8 cellular contexts compared by ENCODE assay signal in genomic region chr18:58865009-58865345, GRCh38. TPM values are rescaled to one million over a fixed set of nuclear protein-coding genes. Genes with fewer than 3 reads are reported as not detected.
DNase-seq lines count a peak whose midpoint lies in the region; ATAC-seq and TF ChIP-seq lines count a peak whose summit lies in the region.

No MANE protein-coding gene starts in this region.

- H2AK9ac ChIP-seq in IMR-90 (replicated peaks; ENCODE audit: low read depth, low read length, poor library complexity) = peak overlapping the region; percentile 82

- peaks cover 11% of the 10 kb centered on the region for H3K9me1 ChIP-seq in IMR-90 (ENCODE audit: insufficient read depth, low read length)

- H3K4me1 Mint-ChIP-seq in stimulated activated naive B cell treated with anti-CD40 and anti-IgM and Interleukin-4, amounts not matched to agents 10 μg/mL and 1 μg/mL and 100 μg/mL, for 72 hours = peaks cover 26 to 34% of the 10 kb centered on the region in 2 donors

- H3K27me3 ChIP-seq in IMR-90 (ENCODE audit: control insufficient read depth, insufficient read depth, low read length) (no peaks in the 10 kb centered on the region), layer of hippocampus (ENCODE audit: control insufficient read depth, insufficient read depth, low read length) (no peaks in the 10 kb centered on the region)

- peak overlapping the region; percentile 72 to 78 for H3K4me3 Mint-ChIP-seq in stimulated activated naive B cell treated with anti-CD40 and anti-IgM and Interleukin-4, amounts not matched to agents 10 μg/mL and 1 μg/mL and 100 μg/mL, for 72 hours

- peaks cover 14% of the 10 kb centered on the region for H3K36me3 ChIP-seq in IMR-90 (ENCODE audit: control insufficient read depth, insufficient read depth, low read length)

- intact Hi-C loops in IMR-90 (cut with micrococcal nuclease) = loop anchor here (2.0 to 5.0 kb wide), 2 partner anchors 76 to 202 kb away; no protein-coding TSS in a partner anchor

- in situ Hi-C loops in IMR-90 (cut with MboI; ENCODE audit: low sequenced_read_pairs) = no loop called here
- in situ Hi-C loops in astrocyte of the spinal cord (cut with HindIII; ENCODE audit: low sequenced_read_pairs) = no loop called here

- H3K23ac ChIP-seq in IMR-90 (ENCODE audit: low read depth, low read length) = peak overlapping the region; percentile 99

- ATAC-seq in IMR-90 (ENCODE audit: low read depth) (no peak), HG03457 (IDR thresholded peaks at IDR 0.05; ENCODE audit: unreplicated experiment) (no peak)
- no peak for ATAC-seq in stimulated activated naive B cell treated with anti-CD40 and anti-IgM and Interleukin-4, amounts not matched to agents 10 μg/mL and 1 μg/mL and 100 μg/mL, for 72 hours (replicated peaks)

- no CpG with 5 or more reads among the region's 1 CpG for WGBS in IMR-90 (ENCODE audit: extremely low coverage in 2 of 2, insufficient read length in 1 of 2), 2 experiments

- peak overlapping the region; percentile 97 for H3K56ac ChIP-seq in IMR-90 (ENCODE audit: extremely low read depth, insufficient read depth, low read length)

- no peak for TF ChIP-seq CTCF in IMR-90 (conservative IDR thresholded peaks at IDR 0.05; ENCODE audit: low read depth, low read length)
- TF ChIP-seq CTCF in astrocyte of the spinal cord (IDR thresholded peaks at IDR 0.05; ENCODE audit: low read depth, low read length) = no peak

- H3K9ac ChIP-seq in IMR-90 (ENCODE audit: low read depth, low read length) = peak overlapping the region; percentile 94

- peak overlapping the region; percentile 92 for H3K27ac Mint-ChIP-seq in stimulated activated naive B cell treated with anti-CD40 and anti-IgM and Interleukin-4, amounts not matched to agents 10 μg/mL and 1 μg/mL and 100 μg/mL, for 72 hours

- DNase-seq in IMR-90 = no peak
- DNase-seq in astrocyte of the spinal cord (ENCODE audit: low read depth, low spot score) = no peak
- DNase-seq in stimulated activated naive B cell treated with anti-CD40 and anti-IgM and Interleukin-4, amounts not matched to agents 10 μg/mL and 1 μg/mL and 100 μg/mL, for 72 hours = no peak
- no peak for DNase-seq in D341Med (ENCODE audit: low spot score)
- DNase-seq in activated CD4-positive, alpha-beta T cell treated with anti-CD3 and anti-CD28 coated beads, Interleukin-2, amount 50 U/mL, for 48 hours = no peak
- no peak for DNase-seq in NCI-H510A (lab: John Stamatoyannopoulos, UW)

- peak overlapping the region; percentile 85 for H4K5ac ChIP-seq in IMR-90 (ENCODE audit: low read depth, low read length)

- peak overlapping the region; percentile 75 for H3K4me2 ChIP-seq in IMR-90 (ENCODE audit: low read depth, low read length)

- no peaks in the 10 kb centered on the region for H3K27me3 Mint-ChIP-seq in stimulated activated naive B cell treated with anti-CD40 and anti-IgM and Interleukin-4, amounts not matched to agents 10 μg/mL and 1 μg/mL and 100 μg/mL, for 72 hours

- H2BK5ac ChIP-seq in IMR-90 (ENCODE audit: low read depth, low read length, poor library complexity, severe bottlenecking) = peak overlapping the region; percentile 98

- peak overlapping the region; percentile 99 for H3K4ac ChIP-seq in IMR-90 (ENCODE audit: low read depth, low read length)

- H2AFZ ChIP-seq in IMR-90 (replicated peaks; ENCODE audit: low read length, poor library complexity) = peak overlapping the region; percentile 80

- peak overlapping the region; percentile 100; the same call in 1 of the 2 replicates for H2AK5ac ChIP-seq in IMR-90 (ENCODE audit: low read depth, low read length)

- H3K4me1 ChIP-seq in IMR-90 (ENCODE audit: control insufficient read depth, insufficient read depth, low read length) = peaks cover 32% of the 10 kb centered on the region

- H3K9me3 Mint-ChIP-seq in stimulated activated naive B cell treated with anti-CD40 and anti-IgM and Interleukin-4, amounts not matched to agents 10 μg/mL and 1 μg/mL and 100 μg/mL, for 72 hours = peaks cover 0 to 4% of the 10 kb centered on the region in 2 donors

- H2BK120ac ChIP-seq in IMR-90 (ENCODE audit: low read depth, low read length) = peak overlapping the region; percentile 97

- peak overlapping the region; percentile 98 for H3K27ac ChIP-seq in IMR-90 (ENCODE audit: insufficient read depth, low read length)
- H3K27ac ChIP-seq in layer of hippocampus (ENCODE audit: low read depth, low read length) = peak overlapping the region; percentile 96

- H3K36me3 Mint-ChIP-seq in stimulated activated naive B cell treated with anti-CD40 and anti-IgM and Interleukin-4, amounts not matched to agents 10 μg/mL and 1 μg/mL and 100 μg/mL, for 72 hours = peaks cover 38 to 55% of the 10 kb centered on the region in 2 donors

- BruUV-seq in IMR-90 (replicated peaks; lab: Mats Ljungman, UMichigan) = no TSS peak

- POLR2A ChIA-PET in IMR-90 (lab: Charles Lee; ENCODE audit: unreplicated experiment) = no interaction called here

- H3K4me3 ChIP-seq in IMR-90 (ENCODE audit: insufficient read depth, low read depth, low read length) = peak overlapping the region; percentile 39; the same call in 1 of the 2 replicates
- H3K4me3 ChIP-seq in astrocyte of the spinal cord (ENCODE audit: low read depth, low read length) = peak overlapping the region; percentile 26

- no peaks in the 10 kb centered on the region for H4K20me1 ChIP-seq in IMR-90 (ENCODE audit: insufficient read depth, low read length)

- peak overlapping the region; percentile 82 for H3K18ac ChIP-seq in IMR-90 (ENCODE audit: low read depth, low read length)

- peak overlapping the region; percentile 67 to 97 for H4K8ac ChIP-seq in IMR-90 (ENCODE audit: low read depth in 2 of 2, low read length in 2 of 2)

- no peak for TF ChIP-seq RAD21 in IMR-90 (IDR thresholded peaks at IDR 0.05; ENCODE audit: low read length)

- H4K91ac ChIP-seq in IMR-90 (ENCODE audit: insufficient read depth, low read depth, low read length) = peak overlapping the region; percentile 100

- peaks cover 53 to 68% of the 10 kb centered on the region in 2 experiments for H3K79me1 ChIP-seq in IMR-90 (ENCODE audit: low read depth in 1 of 2, low read length in 2 of 2)

- TF ChIP-seq POLR2A in IMR-90 (IDR thresholded peaks at IDR 0.05; ENCODE audit: low read depth, low read length) = no peak

- H3K9me3 ChIP-seq in IMR-90 (ENCODE audit: control insufficient read depth, insufficient read depth, low read length) = peaks cover 2% of the 10 kb centered on the region; the same call in 1 of the 2 replicates

- H2BK15ac ChIP-seq in IMR-90 (ENCODE audit: low read depth, low read length) = peak overlapping the region; percentile 63; the same call in 2 of the 3 replicates

- dilution Hi-C loops in IMR-90 (cut with HindIII; ENCODE audit: low sequenced_read_pairs, unreplicated experiment) = no loop called here

- CTCF ChIA-PET in IMR-90 (lab: Yijun Ruan, JAX) = interaction anchor here (0.5 kb wide), 1 partner anchor 40 kb away, joined by 5 read pairs; no protein-coding TSS in a partner anchor

- peak overlapping the region; percentile 85 for H2BK20ac ChIP-seq in IMR-90 (ENCODE audit: low read depth, low read length)

- peak overlapping the region; percentile 99 for H3K14ac ChIP-seq in IMR-90 (replicated peaks; ENCODE audit: low read depth, low read length)

TF ChIP-seq in IMR-90, 13 proteins besides CTCF, POLR2A, EP300 and RAD21:
- no peak for TF ChIP-seq SMC3 (IDR thresholded peaks at IDR 0.05; ENCODE audit: low read depth, low read length)
- TF ChIP-seq NFE2L2 (IDR thresholded peaks at IDR 0.05; ENCODE audit: low read depth, low read length) = no peak
- no peak for TF ChIP-seq MAZ (IDR thresholded peaks at IDR 0.05; ENCODE audit: borderline replicate concordance, low read depth, low read length)
- no peak for TF ChIP-seq FOS (IDR thresholded peaks at IDR 0.05; ENCODE audit: low read depth, low read length)
- no peak for TF ChIP-seq ELK1 (IDR thresholded peaks at IDR 0.05; ENCODE audit: borderline replicate concordance, low read depth, low read length)
- no peak for TF ChIP-seq RCOR1 (IDR thresholded peaks at IDR 0.05; ENCODE audit: insufficient replicate concordance, low read length)
- no peak for TF ChIP-seq CEBPB (IDR thresholded peaks at IDR 0.05; ENCODE audit: low read depth, low read length)
- TF ChIP-seq MXI1 (IDR thresholded peaks at IDR 0.05; ENCODE audit: borderline replicate concordance, low read depth, low read length) = no peak
- no peak for TF ChIP-seq MAFK (IDR thresholded peaks at IDR 0.05; ENCODE audit: low read depth, low read length)
- no peak for TF ChIP-seq RFX5 (IDR thresholded peaks at IDR 0.05; ENCODE audit: low read depth, low read length)

RNA-seq across cellular contexts. Expression of gene ZNF532, which starts 0.3 kb away (rescaled TPM):
- 29.9 and 30.0 TPM in 2 replicates for total RNA-seq in IMR-90 (2012; rRNA removed)
- polyA plus RNA-seq in IMR-90 (2012; rRNA removed) = 36.7 and 45.8 TPM in 2 replicates
- polyA plus RNA-seq in IMR-90 (2012; cell fraction: cytosol; rRNA removed) = 18.1 and 24.4 TPM in 2 replicates
- polyA plus RNA-seq in IMR-90 (2012; cell fraction: nucleus; rRNA removed; ENCODE audit: low replicate concordance) = 43.8 and 99.3 TPM in 2 replicates
